In genomic region chr2:105510761-105511669, GRCh38 we compare ENCODE assay signal across 18 cellular contexts.
DNase-seq lines count a peak whose midpoint lies in the region; ATAC-seq and TF ChIP-seq lines count a peak whose summit lies in the region.
"Had no signal": no experiment of that assay in that cellular context is flagged by ENCODE, and none has a peak within 500 bp of the region (broad histone marks: within the 10 kb centered on the region; RNA-seq: fewer than 3 reads in every experiment).

No MANE protein-coding gene starts in this region.

- H3K9me3 Mint-ChIP-seq in stimulated activated naive CD8-positive, alpha-beta T cell treated with anti-CD3 and anti-CD28 coated beads, Interleukin-15, amount 100 ng/mL, for 72 hours, result no peaks in the 10 kb centered on the region
- H3K9me3 Mint-ChIP-seq: CD8-positive, alpha-beta T cell; immature natural killer cell had no signal

- no peak for ATAC-seq in HG03175 (IDR thresholded peaks at IDR 0.05; ENCODE audit: unreplicated experiment)
- ATAC-seq in stimulated activated naive CD8-positive, alpha-beta T cell treated with anti-CD3 and anti-CD28 coated beads, Interleukin-15, amount 100 ng/mL, for 72 hours, result no peak
- ATAC-seq: CD8-positive, alpha-beta T cell; sciatic nerve had no signal

- TF ChIP-seq POLR2A in ovary (IDR thresholded peaks at IDR 0.05), result no peak

- H3K9me3 ChIP-seq in ovary, result no peaks in the 10 kb centered on the region
- H3K9me3 ChIP-seq: suprapubic skin had no signal

- DNase-seq in ELF-1 (ENCODE audit: low read depth, low spot score), result peak; percentile 26
- peak; percentile 33 for DNase-seq in NCI-H460 (ENCODE audit: extremely low read depth, low read depth)
- DNase-seq in epithelial cell of proximal tubule (ENCODE audit: low read depth), result peak; percentile 82
- no peak for DNase-seq in ovary
- no peak for DNase-seq in hippocampal formation (lab: John Stamatoyannopoulos, UW)
- DNase-seq in activated CD4-positive, alpha-beta T cell treated with anti-CD3 and anti-CD28 coated beads, Interleukin-2, amount 50 U/mL, for 1 hour, result no peak
- no peak for DNase-seq in stimulated activated naive CD8-positive, alpha-beta T cell treated with anti-CD3 and anti-CD28 coated beads, Interleukin-15, amount 100 ng/mL, for 72 hours
- DNase-seq: activated B cell treated with CpG ODN at 0.5 μM for 24 hours; activated T-cell treated with anti-CD3 and anti-CD28 coated beads, Interleukin-2, amount 50 U/mL, for 48 hours; CD8-positive, alpha-beta T cell; erythroblast; immature natural killer cell; NCI-H524 treated with DMSO at 0.1 percent for 48 hours had no signal

- intact Hi-C loops in ovary (cut with DNase I), result loop anchor here in 2 of 4 donors (10.0 kb wide), 2 partner anchors 56 to 76 kb away; no protein-coding TSS in a partner anchor

- no peak overlapping the region for H3K27ac Mint-ChIP-seq in stimulated activated naive CD8-positive, alpha-beta T cell treated with anti-CD3 and anti-CD28 coated beads, Interleukin-15, amount 100 ng/mL, for 72 hours
- H3K27ac Mint-ChIP-seq: activated B cell treated with CpG ODN at 0.5 μM for 24 hours; brain; CD8-positive, alpha-beta T cell; immature natural killer cell had no signal

- no peaks in the 10 kb centered on the region for H3K4me1 Mint-ChIP-seq in stimulated activated naive CD8-positive, alpha-beta T cell treated with anti-CD3 and anti-CD28 coated beads, Interleukin-15, amount 100 ng/mL, for 72 hours
- H3K4me1 Mint-ChIP-seq: activated B cell treated with CpG ODN at 0.5 μM for 24 hours, immature natural killer cell had no signal

- WGBS in ovary, 3 donors, result 18 to 34% (median 28%) methylated on average over 4 of the region's 4 CpGs

- peak overlapping the region; percentile 23 to 87 for H3K27ac ChIP-seq in ovary
- H3K27ac ChIP-seq: SK-N-MC, suprapubic skin had no signal

- H3K27me3 ChIP-seq in ovary, result no peaks in the 10 kb centered on the region
- H3K27me3 ChIP-seq: suprapubic skin had no signal

- H3K36me3 ChIP-seq in ovary, result no peaks in the 10 kb centered on the region
- H3K36me3 ChIP-seq: suprapubic skin had no signal

- no peak overlapping the region for H3K4me3 Mint-ChIP-seq in stimulated activated naive CD8-positive, alpha-beta T cell treated with anti-CD3 and anti-CD28 coated beads, Interleukin-15, amount 100 ng/mL, for 72 hours
- H3K4me3 Mint-ChIP-seq: activated B cell treated with CpG ODN at 0.5 μM for 24 hours; brain; CD8-positive, alpha-beta T cell; immature natural killer cell had no signal

- TF ChIP-seq EP300 in ovary (IDR thresholded peaks at IDR 0.05), result no peak

- TF ChIP-seq CTCF in epithelial cell of proximal tubule (conservative IDR thresholded peaks at IDR 0.05; ENCODE audit: low read depth, low read length) (no peak), ovary (IDR thresholded peaks at IDR 0.05) (no peak)

- peaks cover 11% of the 10 kb centered on the region for H3K27me3 Mint-ChIP-seq in stimulated activated naive CD8-positive, alpha-beta T cell treated with anti-CD3 and anti-CD28 coated beads, Interleukin-15, amount 100 ng/mL, for 72 hours

- H3K4me3 ChIP-seq in epithelial cell of proximal tubule (ENCODE audit: low read depth, low read length) (no peak overlapping the region), ovary (no peak overlapping the region)
- H3K4me3 ChIP-seq: SK-N-MC, suprapubic skin had no signal

- H3K4me1 ChIP-seq in ovary (ENCODE audit: insufficient read depth), result peaks cover 11% of the 10 kb centered on the region

Comparison
In these comparisons a context has a peak if more than half of its experiments do, and no peak if none do; other contexts are left out.
1. DNase-seq: peak in ELF-1 (single experiment), NCI-H460 (single experiment) and epithelial cell of proximal tubule (single experiment); none in ovary (0 of 5), hippocampal formation (0 of 2), activated CD4-positive, alpha-beta T cell treated with anti-CD3 and anti-CD28 coated beads, Interleukin-2, amount 50 U/mL, for 1 hour (single experiment) and stimulated activated naive CD8-positive, alpha-beta T cell treated with anti-CD3 and anti-CD28 coated beads, Interleukin-15, amount 100 ng/mL, for 72 hours (0 of 2).